ENCODE assay signal across 8 cellular contexts in genomic region chr17:42312285-42313130, GRCh38. TPM values are rescaled to one million over a fixed set of nuclear protein-coding genes. Genes with fewer than 3 reads are reported as not detected.
DNase-seq lines count a peak whose midpoint lies in the region; ATAC-seq and TF ChIP-seq lines count a peak whose summit lies in the region.

No MANE protein-coding gene starts in this region.

- no peaks in the 10 kb centered on the region for H3K9me3 ChIP-seq in CD8-positive, alpha-beta memory T cell (ENCODE audit: low read length)
- no peaks in the 10 kb centered on the region for H3K9me3 ChIP-seq in mucosa of rectum (ENCODE audit: control insufficient read depth in 2 of 2, low read length in 2 of 2)

- no peak overlapping the region for H3K9ac ChIP-seq in mucosa of rectum (ENCODE audit: low read depth in 1 of 2, low read length in 2 of 2)

- H3K27me3 ChIP-seq in CD8-positive, alpha-beta memory T cell (ENCODE audit: insufficient read depth, low read length, poor library complexity, severe bottlenecking), result no peaks in the 10 kb centered on the region
- no peaks in the 10 kb centered on the region for H3K27me3 ChIP-seq in mucosa of rectum (ENCODE audit: control insufficient read depth in 2 of 2, insufficient read depth in 2 of 2, low read length in 2 of 2)

- peak overlapping the region; percentile 45 to 79 (median 67) for H3K4me3 Mint-ChIP-seq in CD8-positive, alpha-beta memory T cell

- H3K36me3 ChIP-seq in CD8-positive, alpha-beta memory T cell (ENCODE audit: insufficient read depth, low read length), result peaks cover 31% of the 10 kb centered on the region
- H3K36me3 ChIP-seq in mucosa of rectum (ENCODE audit: control insufficient read depth in 2 of 2, insufficient read depth in 2 of 2, low read length in 2 of 2), result peaks cover 45 to 55% of the 10 kb centered on the region in 2 donors

- H3K27me3 Mint-ChIP-seq in CD8-positive, alpha-beta memory T cell, result no peaks in the 10 kb centered on the region

- POLR2A ChIA-PET in CD8-positive, alpha-beta memory T cell (lab: Charles Lee), result interaction anchor here (0.8 to 1.4 kb wide), 3 partner anchors 64 to 93 kb away, joined by 3 to 4 read pairs (median 3); partner anchors contain the start of gene STAT3

- peaks cover 0 to 73% (median 3%) of the 10 kb centered on the region in 3 donors for H3K36me3 Mint-ChIP-seq in CD8-positive, alpha-beta memory T cell

- H3K4me1 ChIP-seq in CD8-positive, alpha-beta memory T cell (ENCODE audit: insufficient read depth, low read length), result peaks cover 56% of the 10 kb centered on the region
- peaks cover 5 to 11% of the 10 kb centered on the region in 2 donors for H3K4me1 ChIP-seq in mucosa of rectum (ENCODE audit: control insufficient read depth in 2 of 2, insufficient read depth in 2 of 2, low read length in 2 of 2)

- no peak overlapping the region for H3K4me3 ChIP-seq in CD8-positive, alpha-beta memory T cell (ENCODE audit: low read length)
- H3K4me3 ChIP-seq in epithelial cell of proximal tubule (ENCODE audit: low read depth, low read length) (no peak overlapping the region), mucosa of rectum (ENCODE audit: low read length in 2 of 2) (no peak overlapping the region)

- CTCF ChIA-PET in CD8-positive, alpha-beta memory T cell (lab: Charles Lee), result interaction anchor here (0.6 to 20.8 kb wide), 21 partner anchors 9 to 218 kb away, joined by 3 to 373 read pairs (median 4); partner anchors contain the start of genes KCNH4, STAT3 and STAT5A

- TF ChIP-seq CTCF in epithelial cell of proximal tubule (conservative IDR thresholded peaks at IDR 0.05; ENCODE audit: low read depth, low read length), result peak; percentile 69

- no peak for ATAC-seq in HG03521 (IDR thresholded peaks at IDR 0.05; ENCODE audit: unreplicated experiment)

- H3K9me3 Mint-ChIP-seq in CD8-positive, alpha-beta memory T cell, result no peaks in the 10 kb centered on the region

- H3K27ac ChIP-seq in CD8-positive, alpha-beta memory T cell (ENCODE audit: low read depth, low read length), result peak overlapping the region; percentile 45
- H3K27ac ChIP-seq in mucosa of rectum (ENCODE audit: low read depth in 2 of 2, low read length in 2 of 2), result peak overlapping the region; percentile 56 to 61

- DNase-seq in CD8-positive, alpha-beta memory T cell, result peak; percentile 53 to 80 (median 62)
- DNase-seq in HCEC 1CT, result peak; percentile 80
- DNase-seq in NCI-H69 (lab: John Stamatoyannopoulos, UW), result peak; percentile 80
- peak; percentile 80 for DNase-seq in activated T-cell treated with anti-CD3 and anti-CD28 coated beads for 48 hours (ENCODE audit: low read depth)
- no peak for DNase-seq in epithelial cell of proximal tubule (ENCODE audit: low read depth)
- peak; percentile 49 for DNase-seq in stimulated activated CD8-positive, alpha-beta memory T cell treated with anti-CD3 and anti-CD28 coated beads, Interleukin-7, amount 100 ng/mL, for 24 hours (ENCODE audit: low read depth)

- H3K4me1 Mint-ChIP-seq in CD8-positive, alpha-beta memory T cell, result peaks cover 49 to 57% (median 53%) of the 10 kb centered on the region in 3 donors

- H3K27ac Mint-ChIP-seq in CD8-positive, alpha-beta memory T cell, result peak overlapping the region in 7 of 8 donors; percentile 55 to 92 (median 83)

RNA-seq across cellular contexts. Expression of gene STAT5A, which starts 24.2 kb away (rescaled TPM):
- total RNA-seq in CD8-positive, alpha-beta memory T cell, result 100 to 1,000 TPM; 259 to 263 TPM
- 90.3 TPM for polyA plus RNA-seq in CD8-positive, alpha-beta memory T cell
- 10.9 and 11.3 TPM in 2 replicates for total RNA-seq in epithelial cell of proximal tubule

RNA-seq across cellular contexts. Expression of gene STAT5B, which starts 36.3 kb away (rescaled TPM):
- 100 to 1,000 TPM; 124 to 132 TPM for total RNA-seq in CD8-positive, alpha-beta memory T cell
- polyA plus RNA-seq in CD8-positive, alpha-beta memory T cell, result 108 TPM
- 16.0 and 19.5 TPM in 2 replicates for total RNA-seq in epithelial cell of proximal tubule

Comparison
In these comparisons a context has a peak if more than half of its experiments do, and no peak if none do; other contexts are left out.
1. RNA of gene STAT5A, which starts 24.2 kb away (total RNA-seq): 259 to 263 TPM in CD8-positive, alpha-beta memory T cell; 10.9 to 11.3 TPM in epithelial cell of proximal tubule; every median in the first group is over 10 times any median in the second.